Comparison of ENCODE assay signal across 1 cellular context in genomic region chr19:40232479-40232878, GRCh38.
A peak's percentile ranks its signal among the peaks of the same experiment; 100 is the strongest.
TF ChIP-seq lines count a peak whose summit lies in the region.

No MANE protein-coding gene starts in this region.

TF ChIP-seq in HepG2, 621 proteins besides CTCF, POLR2A, EP300 and RAD21 (continued from another document):
- peak; percentile 32 for TF ChIP-seq AGO1 (IDR thresholded peaks at IDR 0.05; ENCODE audit: low read depth, low read length, poor library complexity, severe bottlenecking)
